23 cellular contexts compared by ENCODE assay signal in the genomic region with DNA sequence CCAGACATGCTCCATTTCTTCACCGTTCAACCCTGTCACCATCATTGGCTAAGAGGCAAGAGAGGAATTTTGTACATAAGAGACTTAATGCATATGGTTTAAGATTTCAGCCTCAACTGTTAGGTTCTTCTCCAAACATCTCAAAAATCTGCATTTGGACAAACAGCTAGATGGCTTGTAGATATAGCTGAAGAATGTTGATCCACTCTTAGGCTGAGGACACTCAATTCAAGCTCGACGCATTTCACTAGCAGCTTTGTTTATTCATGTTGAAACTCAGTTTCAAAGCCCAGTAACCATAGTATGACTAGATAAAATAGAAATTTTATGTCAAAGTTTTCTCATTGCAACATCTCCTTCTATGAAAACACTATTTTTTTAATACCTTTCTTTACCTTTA.
DNase-seq lines count a peak whose midpoint lies in the region; ATAC-seq, FAIRE-seq and TF ChIP-seq lines count a peak whose summit lies in the region.
"Had no signal": no experiment of that assay in that cellular context is flagged by ENCODE, and none has a peak within 500 bp of the region (broad histone marks: within the 10 kb centered on the region; RNA-seq: fewer than 3 reads in every experiment).

No MANE protein-coding gene starts in this region.

- H3K4me1 ChIP-seq in ascending aorta, result peaks cover 2 to 40% of the 10 kb centered on the region in 2 donors
- no peaks in the 10 kb centered on the region for H3K4me1 ChIP-seq in HepG2 (ENCODE audit: insufficient read depth, low read length)
- H3K4me1 ChIP-seq in rectal smooth muscle tissue (ENCODE audit: control insufficient read depth, insufficient read depth, low read length), result peaks cover 23% of the 10 kb centered on the region
- no peaks in the 10 kb centered on the region for H3K4me1 ChIP-seq in small intestine (ENCODE audit: control insufficient read depth in 2 of 2, insufficient read depth in 1 of 2, low read depth in 1 of 2, low read length in 1 of 2)
- H3K4me1 ChIP-seq: BE2C, Caco-2 had no signal

- no peaks in the 10 kb centered on the region for H3K9me3 ChIP-seq in ascending aorta
- H3K9me3 ChIP-seq in HepG2 (ENCODE audit: low read length), result no peaks in the 10 kb centered on the region
- no peaks in the 10 kb centered on the region for H3K9me3 ChIP-seq in small intestine (ENCODE audit: control insufficient read depth, low read depth)
- H3K9me3 ChIP-seq: BE2C, Caco-2 had no signal

- H3K36me3 ChIP-seq in ascending aorta (peaks cover 0 to 3% of the 10 kb centered on the region in 2 donors), HepG2 (replicated peaks in 1 of 2; ENCODE audit: control insufficient read depth in 1 of 2, insufficient read depth in 2 of 2, low read length in 2 of 2) (no peaks in the 10 kb centered on the region; a peak in 1 of 5 replicates), rectal smooth muscle tissue (ENCODE audit: control insufficient read depth, insufficient read depth, low read length) (no peaks in the 10 kb centered on the region), small intestine (ENCODE audit: control insufficient read depth in 2 of 2, insufficient read depth in 2 of 2, low read length in 2 of 2) (no peaks in the 10 kb centered on the region)
- H3K36me3 ChIP-seq: BE2C had no signal

- TF ChIP-seq CTCF in ascending aorta (IDR thresholded peaks at IDR 0.05), result no peak
- no peak for TF ChIP-seq CTCF in HepG2 (CRISPR knock-in tag; IDR thresholded peaks at IDR 0.05)

- H3K27ac ChIP-seq in ascending aorta, result peak overlapping the region; percentile 66 to 67
- no peak overlapping the region for H3K27ac ChIP-seq in HepG2 (ENCODE audit: extremely low read length, insufficient read depth, low read length)
- H3K27ac ChIP-seq in rectal smooth muscle tissue (ENCODE audit: low read depth, low read length), result peak overlapping the region; percentile 79
- no peak overlapping the region for H3K27ac ChIP-seq in small intestine (ENCODE audit: low read depth in 1 of 2, low read length in 1 of 2)

- POLR2A ChIA-PET in HepG2 (lab: Yijun Ruan, JAX), result no interaction called here

- ATAC-seq in HepG2 (no peak), GM21515 (IDR thresholded peaks at IDR 0.05; ENCODE audit: unreplicated experiment) (no peak), HG03280 (IDR thresholded peaks at IDR 0.05; ENCODE audit: unreplicated experiment) (no peak)
- ATAC-seq: HCT116, K562 had no signal

- no peak overlapping the region for H3K4me3 ChIP-seq in ascending aorta
- no peak overlapping the region for H3K4me3 ChIP-seq in HepG2 (replicated peaks in 1 of 3; ENCODE audit: insufficient read depth in 1 of 3, low read depth in 2 of 3, low read length in 3 of 3)
- no peak overlapping the region for H3K4me3 ChIP-seq in rectal smooth muscle tissue (ENCODE audit: low read length)
- H3K4me3 ChIP-seq in small intestine (ENCODE audit: low read depth in 1 of 2, low read length in 2 of 2), result no peak overlapping the region
- H3K4me3 ChIP-seq: K562 had no signal

- no peak for TF ChIP-seq EP300 in HepG2 (IDR thresholded peaks at IDR 0.05; ENCODE audit: low read depth in 2 of 2, low read length in 2 of 2)
- TF ChIP-seq EP300 in HepG2 (CRISPR knock-in tag; IDR thresholded peaks at IDR 0.05; ENCODE audit: borderline replicate concordance), result no peak

- DNase-seq in ascending aorta (ENCODE audit: low spot score in 2 of 2) (no peak), HepG2 (ENCODE audit: low spot score) (no peak), NCI-H1105 treated with DMSO at 0.1 percent for 48 hours (lab: John Stamatoyannopoulos, UW) (no peak), small intestine (no peak)
- DNase-seq: ACHN; BE2C; C1 segment of cervical spinal cord; Caco-2; CD4-positive, alpha-beta T cell; GOT3; H7; HFFc6; IMR-90 had no signal

- no peak overlapping the region for H3K9ac ChIP-seq in HepG2 (ENCODE audit: insufficient read depth, low read depth, low read length)
- H3K9ac ChIP-seq in rectal smooth muscle tissue (ENCODE audit: low read length), result no peak overlapping the region

- TF ChIP-seq POLR2A in HepG2 (IDR thresholded peaks at IDR 0.05; ENCODE audit: insufficient read depth in 1 of 2, low read depth in 2 of 2, low read length in 2 of 2), result no peak

- 97% methylated on average over 3 of the region's 3 CpGs for WGBS in HepG2 (ENCODE audit: low lambda C conversion rate)
- WGBS in small intestine, 3 donors, result 85 to 94% (median 91%) methylated on average over 3 of the region's 3 CpGs

- no peak for TF ChIP-seq RAD21 in HepG2 (CRISPR knock-in tag; IDR thresholded peaks at IDR 0.05)

- BruUV-seq in HepG2 (replicated peaks; lab: Mats Ljungman, UMichigan), result no TSS peak

- CTCF ChIA-PET in HepG2 (lab: Yijun Ruan, JAX; ENCODE audit: low intra/inter-chr PET ratio, low total read pairs), result no interaction called here

- FAIRE-seq in HepG2 (lab: Jason Lieb, UNC) (no peak), small intestine (lab: Jason Lieb, UNC) (no peak)
- FAIRE-seq: A204.1, D721Med, G401.6, GM12891, GM19239, K562 had no signal

- intact Hi-C loops in ascending aorta (cut with DNase I) (no loop called here), HepG2 (cut with micrococcal nuclease; ENCODE audit: unreplicated experiment) (no loop called here)

- H3K4me2 ChIP-seq in HepG2 (ENCODE audit: low read depth, low read length), result no peak overlapping the region

- in situ Hi-C loops in HepG2 (cut with HindIII; ENCODE audit: extremely low pct_ligation_motif_present, low pct_unique_long_range_greater_than_20kb), result no loop called here

- no peak overlapping the region for H2AFZ ChIP-seq in HepG2 (ENCODE audit: low read length)

- H3K79me2 ChIP-seq in HepG2 (ENCODE audit: insufficient read depth, low read length), result no peaks in the 10 kb centered on the region

- H4K20me1 ChIP-seq in HepG2 (ENCODE audit: insufficient read depth, low read length), result no peaks in the 10 kb centered on the region

- H3K27me3 ChIP-seq in ascending aorta (no peaks in the 10 kb centered on the region), HepG2 (ENCODE audit: control insufficient read depth in 1 of 2, insufficient read depth in 2 of 2, low read length in 2 of 2) (no peaks in the 10 kb centered on the region), rectal smooth muscle tissue (ENCODE audit: control insufficient read depth, insufficient read depth, low read length) (no peaks in the 10 kb centered on the region), small intestine (ENCODE audit: control insufficient read depth in 2 of 2, insufficient read depth in 2 of 2, low read length in 2 of 2) (no peaks in the 10 kb centered on the region)
- H3K27me3 ChIP-seq: BE2C had no signal

TF ChIP-seq in HepG2, 621 proteins besides CTCF, POLR2A, EP300 and RAD21:
- TF ChIP-seq HNRNPL (IDR thresholded peaks at IDR 0.05; ENCODE audit: low read depth, low read length) (no peak), ZNF616 (CRISPR knock-in tag; IDR thresholded peaks at IDR 0.05; ENCODE audit: low read depth) (no peak), MNT (IDR thresholded peaks at IDR 0.05) (0 out of 2 replicates have a peak, but pooled peaks have one; percentile 10), MLLT10 (CRISPR knock-in tag; IDR thresholded peaks at IDR 0.05) (no peak)

Comparison
In these comparisons a context has a peak if more than half of its experiments do, and no peak if none do; other contexts are left out.
1. H3K27ac ChIP-seq: peak in ascending aorta (2 of 2) and rectal smooth muscle tissue (single experiment); none in HepG2 (single experiment) and small intestine (0 of 2).